9 cellular contexts compared by ENCODE assay signal in genomic region chr9:123679330-123679987, GRCh38.
DNase-seq lines count a peak whose midpoint lies in the region; ATAC-seq lines count a peak whose summit lies in the region.
"Had no signal": no experiment of that assay in that cellular context is flagged by ENCODE, and none has a peak within 500 bp of the region (broad histone marks: within the 10 kb centered on the region; RNA-seq: fewer than 3 reads in every experiment).

No MANE protein-coding gene starts in this region.

- H3K4me3 Mint-ChIP-seq in T-helper 17 cell = peak overlapping the region; percentile 31
- H3K4me3 Mint-ChIP-seq in stimulated activated effector memory CD8-positive, alpha-beta T cell treated with anti-CD3 and anti-CD28 coated beads, Interleukin-12 subunit alpha, Interleukin-12 subunit beta, amount 100 ng/mL, for 72 hours = no peak overlapping the region
- H3K4me3 Mint-ChIP-seq: brain had no signal

- H3K36me3 ChIP-seq in Karpas-422 (ENCODE audit: insufficient read depth, low read length) = no peaks in the 10 kb centered on the region

- H3K9me3 ChIP-seq in T-helper 17 cell (ENCODE audit: control insufficient read depth, low read length, poor library complexity, severe bottlenecking) = no peaks in the 10 kb centered on the region
- no peaks in the 10 kb centered on the region for H3K9me3 ChIP-seq in Karpas-422 (ENCODE audit: low read length)

- H3K4me2 ChIP-seq in Karpas-422 (ENCODE audit: low read depth, low read length, poor library complexity, severe bottlenecking) = no peak overlapping the region

- H3K4me3 ChIP-seq in Karpas-422 (ENCODE audit: low read length) = no peak overlapping the region

- H3K27ac ChIP-seq in Karpas-422 (ENCODE audit: low read length) = no peak overlapping the region

- no peak overlapping the region for H2AFZ ChIP-seq in Karpas-422 (ENCODE audit: low read length)

- H3K4me1 ChIP-seq in Karpas-422 (ENCODE audit: low read length) = peaks cover 5% of the 10 kb centered on the region

- H3K27me3 ChIP-seq in Karpas-422 (ENCODE audit: low read length) = no peaks in the 10 kb centered on the region

- H3K27me3 Mint-ChIP-seq in T-helper 17 cell = no peaks in the 10 kb centered on the region
- H3K27me3 Mint-ChIP-seq: brain had no signal

- H3K9me2 ChIP-seq in Karpas-422 (replicated peaks; ENCODE audit: insufficient read depth, low read length) = no peaks in the 10 kb centered on the region

- H3K36me3 Mint-ChIP-seq in T-helper 17 cell (ENCODE audit: low read depth) = peaks cover 4% of the 10 kb centered on the region
- no peaks in the 10 kb centered on the region for H3K36me3 Mint-ChIP-seq in stimulated activated effector memory CD8-positive, alpha-beta T cell treated with anti-CD3 and anti-CD28 coated beads, Interleukin-12 subunit alpha, Interleukin-12 subunit beta, amount 100 ng/mL, for 72 hours

- no peaks in the 10 kb centered on the region for H3K79me2 ChIP-seq in Karpas-422 (ENCODE audit: low read length)

- DNase-seq in COR-L47 (lab: John Stamatoyannopoulos, UW) (peak; percentile 40), T-helper 17 cell (no peak), LoVo (ENCODE audit: low spot score) (no peak), NK-92 (lab: John Stamatoyannopoulos, UW; ENCODE audit: unreplicated experiment) (no peak), Karpas-422 (no peak)
- no peak for DNase-seq in stimulated activated effector memory CD8-positive, alpha-beta T cell treated with anti-CD3 and anti-CD28 coated beads, Interleukin-12 subunit alpha, Interleukin-12 subunit beta, amount 100 ng/mL, for 72 hours (ENCODE audit: low spot score in 2 of 2)

- H3K9me3 Mint-ChIP-seq in stimulated activated effector memory CD8-positive, alpha-beta T cell treated with anti-CD3 and anti-CD28 coated beads, Interleukin-12 subunit alpha, Interleukin-12 subunit beta, amount 100 ng/mL, for 72 hours = no peaks in the 10 kb centered on the region

- H3K27ac Mint-ChIP-seq in T-helper 17 cell = no peak overlapping the region
- H3K27ac Mint-ChIP-seq in stimulated activated effector memory CD8-positive, alpha-beta T cell treated with anti-CD3 and anti-CD28 coated beads, Interleukin-12 subunit alpha, Interleukin-12 subunit beta, amount 100 ng/mL, for 72 hours = no peak overlapping the region

- H3K4me1 Mint-ChIP-seq in T-helper 17 cell = peaks cover 14% of the 10 kb centered on the region
- H3K4me1 Mint-ChIP-seq in stimulated activated effector memory CD8-positive, alpha-beta T cell treated with anti-CD3 and anti-CD28 coated beads, Interleukin-12 subunit alpha, Interleukin-12 subunit beta, amount 100 ng/mL, for 72 hours = peaks cover 28% of the 10 kb centered on the region

- no peak overlapping the region for H3K9ac ChIP-seq in Karpas-422 (ENCODE audit: low read length)

- peaks cover 19% of the 10 kb centered on the region for H4K20me1 ChIP-seq in Karpas-422 (ENCODE audit: insufficient read depth, low read depth, low read length)

- ATAC-seq in GM19025 (IDR thresholded peaks at IDR 0.05; ENCODE audit: low read depth, unreplicated experiment) = peak; percentile 89
- peak; percentile 80 for ATAC-seq in HG03060 (IDR thresholded peaks at IDR 0.05; ENCODE audit: low read depth, unreplicated experiment)
- peak; percentile 39 for ATAC-seq in T-helper 17 cell
- peak; percentile 56 for ATAC-seq in stimulated activated effector memory CD8-positive, alpha-beta T cell treated with anti-CD3 and anti-CD28 coated beads, Interleukin-12 subunit alpha, Interleukin-12 subunit beta, amount 100 ng/mL, for 72 hours

Comparison
In these comparisons a context has a peak if more than half of its experiments do, and no peak if none do; other contexts are left out.
1. ATAC-seq: peak in every context shown above with its lines; median percentile 89 in GM19025; 80 in HG03060; 56 in stimulated activated effector memory CD8-positive, alpha-beta T cell treated with anti-CD3 and anti-CD28 coated beads, Interleukin-12 subunit alpha, Interleukin-12 subunit beta, amount 100 ng/mL, for 72 hours; 39 in T-helper 17 cell.